Comparison of ENCODE assay signal across 17 cellular contexts in the genomic region with DNA sequence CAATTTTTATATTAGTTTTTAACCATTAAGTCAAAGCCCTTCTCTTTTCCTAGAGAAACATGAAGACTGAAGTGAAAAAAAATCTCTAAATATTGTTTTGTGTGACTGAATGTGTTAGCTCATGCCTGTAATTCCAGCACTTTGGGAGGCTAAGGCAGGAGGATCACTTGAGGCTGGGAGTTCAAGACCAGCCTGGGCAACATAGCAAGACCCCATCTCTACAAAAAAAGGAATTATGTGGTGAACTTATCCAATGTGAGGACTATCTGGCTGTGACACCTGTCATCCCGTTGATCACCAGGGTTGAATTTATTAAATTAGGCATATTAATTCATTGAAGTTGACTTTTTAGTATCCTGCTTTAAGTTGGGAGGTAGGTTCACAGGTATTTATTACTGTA. TPM values are rescaled to one million over a fixed set of nuclear protein-coding genes. Genes with fewer than 3 reads are reported as not detected.
DNase-seq lines count a peak whose midpoint lies in the region; ATAC-seq and TF ChIP-seq lines count a peak whose summit lies in the region.
"Had no signal": no experiment of that assay in that cellular context is flagged by ENCODE, and none has a peak within 500 bp of the region (broad histone marks: within the 10 kb centered on the region; RNA-seq: fewer than 3 reads in every experiment).

No MANE protein-coding gene starts in this region.

- peak overlapping the region in 1 of 3 donors; percentile 36 for H3K27ac Mint-ChIP-seq in CD4-positive, CD25-positive, alpha-beta regulatory T cell
- H3K27ac Mint-ChIP-seq in WTC11, result no peak overlapping the region
- H3K27ac Mint-ChIP-seq in osteocyte (ENCODE audit: unreplicated experiment), result peak overlapping the region; percentile 81
- H3K27ac Mint-ChIP-seq: GM23338 had no signal

- no peaks in the 10 kb centered on the region for H3K27me3 Mint-ChIP-seq in CD4-positive, CD25-positive, alpha-beta regulatory T cell
- H3K27me3 Mint-ChIP-seq in WTC11 (ENCODE audit: low read depth) (no peaks in the 10 kb centered on the region), osteocyte (ENCODE audit: unreplicated experiment) (no peaks in the 10 kb centered on the region)
- H3K27me3 Mint-ChIP-seq: CD4-positive, alpha-beta memory T cell; IgD-negative memory B cell had no signal

- H3K4me1 Mint-ChIP-seq in CD4-positive, CD25-positive, alpha-beta regulatory T cell, result peaks cover 20 to 63% (median 37%) of the 10 kb centered on the region in 4 donors
- H3K4me1 Mint-ChIP-seq in WTC11 (no peaks in the 10 kb centered on the region), osteocyte (ENCODE audit: unreplicated experiment) (peaks cover 38% of the 10 kb centered on the region)
- H3K4me1 Mint-ChIP-seq: GM23338 had no signal

- no peak overlapping the region for H3K4me3 Mint-ChIP-seq in CD4-positive, CD25-positive, alpha-beta regulatory T cell
- H3K4me3 Mint-ChIP-seq in WTC11 (no peak overlapping the region), osteocyte (ENCODE audit: unreplicated experiment) (no peak overlapping the region)
- H3K4me3 Mint-ChIP-seq: CD4-positive, alpha-beta memory T cell; GM23338; IgD-negative memory B cell had no signal

- H3K27me3 ChIP-seq in CD4-positive, CD25-positive, alpha-beta regulatory T cell (ENCODE audit: control insufficient read depth, insufficient read depth, low read length), result no peaks in the 10 kb centered on the region

- CTCF ChIA-PET in HEK293 (lab: Yijun Ruan, JAX), result interaction anchor here (1.1 to 4.2 kb wide), 4 partner anchors 10 to 380 kb away, joined by 4 to 22 read pairs (median 8); no protein-coding TSS in a partner anchor
- CTCF ChIA-PET in WTC11 (lab: Charles Lee), result interaction anchor here (0.6 to 0.8 kb wide), 2 partner anchors 11 to 29 kb away, joined by 3 to 6 read pairs; no protein-coding TSS in a partner anchor

- H3K27ac ChIP-seq in CD4-positive, CD25-positive, alpha-beta regulatory T cell (ENCODE audit: insufficient read depth, low read length, poor library complexity, severe bottlenecking), result peak overlapping the region; percentile 18
- no peak overlapping the region for H3K27ac ChIP-seq in HEK293 (ENCODE audit: extremely low read depth, low read depth, low read length)
- H3K27ac ChIP-seq: C4-2B had no signal

- TF ChIP-seq CTCF in HEK293 (tag by site-specific recombination; IDR thresholded peaks at IDR 0.05) (no peak), WTC11 (IDR thresholded peaks at IDR 0.05) (no peak), osteocyte (IDR thresholded peaks at IDR 0.05) (no peak)

- H3K4me3 ChIP-seq in CD4-positive, CD25-positive, alpha-beta regulatory T cell (ENCODE audit: low read depth, low read length), result no peak overlapping the region
- no peak overlapping the region for H3K4me3 ChIP-seq in HEK293 (ENCODE audit: low read depth, low read length)
- H3K4me3 ChIP-seq: GM23338 had no signal

- peaks cover 19% of the 10 kb centered on the region for H3K4me1 ChIP-seq in CD4-positive, CD25-positive, alpha-beta regulatory T cell (ENCODE audit: control insufficient read depth, insufficient read depth, low read length, poor library complexity, severe bottlenecking)
- no peaks in the 10 kb centered on the region for H3K4me1 ChIP-seq in HEK293 (ENCODE audit: control insufficient read depth, insufficient read depth, low read length)

- H3K36me3 ChIP-seq in CD4-positive, CD25-positive, alpha-beta regulatory T cell (ENCODE audit: control insufficient read depth, insufficient read depth, low read length), result peaks cover 31% of the 10 kb centered on the region
- peaks cover 56 to 84% of the 10 kb centered on the region in 2 experiments for H3K36me3 ChIP-seq in HEK293 (ENCODE audit: control insufficient read depth in 2 of 2, insufficient read depth in 1 of 2, low read length in 2 of 2)

- no peak for DNase-seq in CD4-positive, CD25-positive, alpha-beta regulatory T cell
- DNase-seq in WTC11 (ENCODE audit: low spot score) (no peak), osteocyte (ENCODE audit: extremely low spot score, unreplicated experiment) (no peak), iPS-NIHi11 (ENCODE audit: low spot score) (no peak)
- DNase-seq: AML-193; CD4-positive, alpha-beta memory T cell; DMS79 treated with DMSO at 0.1 percent for 48 hours; GF-D8; H7; KG1 had no signal

- H3K36me3 Mint-ChIP-seq in CD4-positive, CD25-positive, alpha-beta regulatory T cell, result peaks cover 25% of the 10 kb centered on the region
- peaks cover 72% of the 10 kb centered on the region for H3K36me3 Mint-ChIP-seq in WTC11
- peaks cover 20% of the 10 kb centered on the region for H3K36me3 Mint-ChIP-seq in osteocyte (ENCODE audit: unreplicated experiment)

- ATAC-seq in CD4-positive, CD25-positive, alpha-beta regulatory T cell (ENCODE audit: low read depth in 2 of 2), result no peak
- ATAC-seq in WTC11, result no peak
- ATAC-seq in HG03095 (IDR thresholded peaks at IDR 0.05; ENCODE audit: unreplicated experiment), result no peak
- no peak for ATAC-seq in HG02610 (IDR thresholded peaks at IDR 0.05; ENCODE audit: unreplicated experiment)
- ATAC-seq: GM23338, HCT116 had no signal

- H3K9me3 ChIP-seq in CD4-positive, CD25-positive, alpha-beta regulatory T cell (ENCODE audit: control insufficient read depth in 2 of 2, low read length in 2 of 2), result no peaks in the 10 kb centered on the region
- no peaks in the 10 kb centered on the region for H3K9me3 ChIP-seq in HEK293 (ENCODE audit: control insufficient read depth, insufficient read depth, low read depth, low read length)

- H3K9me3 Mint-ChIP-seq in CD4-positive, CD25-positive, alpha-beta regulatory T cell, result no peaks in the 10 kb centered on the region
- H3K9me3 Mint-ChIP-seq in WTC11 (no peaks in the 10 kb centered on the region), osteocyte (ENCODE audit: unreplicated experiment) (no peaks in the 10 kb centered on the region)
- H3K9me3 Mint-ChIP-seq: CD4-positive, alpha-beta memory T cell; GM23338; IgD-negative memory B cell had no signal

- POLR2A ChIA-PET in HEK293 (lab: Yijun Ruan, JAX) (no interaction called here), WTC11 (lab: Charles Lee) (interaction anchor here (1.4 kb wide), 1 partner anchor 37 kb away, joined by 4 read pairs; a partner anchor contains a TSS)

TF ChIP-seq in HEK293, 187 proteins besides CTCF, POLR2A, EP300 and RAD21:
- TF ChIP-seq ZNF121 (tag by site-specific recombination; IDR thresholded peaks at IDR 0.05) (peak; percentile 97), ZSCAN23 (tag by site-specific recombination; IDR thresholded peaks at IDR 0.05) (no peak), KLF7 (tag by site-specific recombination; IDR thresholded peaks at IDR 0.05; ENCODE audit: borderline replicate concordance) (no peak), ZNF416 (tag by site-specific recombination; IDR thresholded peaks at IDR 0.05) (no peak), ZNF292 (tag by site-specific recombination; IDR thresholded peaks at IDR 0.05; ENCODE audit: borderline replicate concordance, low read depth) (no peak)

TF ChIP-seq in WTC11, 78 proteins besides CTCF, POLR2A, EP300 and RAD21 (continues in another document):
- TF ChIP-seq NR3C1 (CRISPR knock-in tag; conservative IDR thresholded peaks at IDR 0.05; ENCODE audit: low read depth), result no peak
- TF ChIP-seq GRHL2 (CRISPR knock-in tag; IDR thresholded peaks at IDR 0.05; ENCODE audit: insufficient replicate concordance, severe bottlenecking), result no peak
- TF ChIP-seq, protein P1, sequence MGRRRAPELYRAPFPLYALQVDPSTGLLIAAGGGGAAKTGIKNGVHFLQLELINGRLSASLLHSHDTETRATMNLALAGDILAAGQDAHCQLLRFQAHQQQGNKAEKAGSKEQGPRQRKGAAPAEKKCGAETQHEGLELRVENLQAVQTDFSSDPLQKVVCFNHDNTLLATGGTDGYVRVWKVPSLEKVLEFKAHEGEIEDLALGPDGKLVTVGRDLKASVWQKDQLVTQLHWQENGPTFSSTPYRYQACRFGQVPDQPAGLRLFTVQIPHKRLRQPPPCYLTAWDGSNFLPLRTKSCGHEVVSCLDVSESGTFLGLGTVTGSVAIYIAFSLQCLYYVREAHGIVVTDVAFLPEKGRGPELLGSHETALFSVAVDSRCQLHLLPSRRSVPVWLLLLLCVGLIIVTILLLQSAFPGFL (CRISPR knock-in tag; IDR thresholded peaks at IDR 0.05; ENCODE audit: borderline replicate concordance), result no peak
- no peak for TF ChIP-seq ZNF219 (CRISPR knock-in tag; IDR thresholded peaks at IDR 0.05; ENCODE audit: borderline replicate concordance)
- TF ChIP-seq ZNF121 (CRISPR knock-in tag; IDR thresholded peaks at IDR 0.05), result peak; percentile 97
- TF ChIP-seq, protein P2, sequence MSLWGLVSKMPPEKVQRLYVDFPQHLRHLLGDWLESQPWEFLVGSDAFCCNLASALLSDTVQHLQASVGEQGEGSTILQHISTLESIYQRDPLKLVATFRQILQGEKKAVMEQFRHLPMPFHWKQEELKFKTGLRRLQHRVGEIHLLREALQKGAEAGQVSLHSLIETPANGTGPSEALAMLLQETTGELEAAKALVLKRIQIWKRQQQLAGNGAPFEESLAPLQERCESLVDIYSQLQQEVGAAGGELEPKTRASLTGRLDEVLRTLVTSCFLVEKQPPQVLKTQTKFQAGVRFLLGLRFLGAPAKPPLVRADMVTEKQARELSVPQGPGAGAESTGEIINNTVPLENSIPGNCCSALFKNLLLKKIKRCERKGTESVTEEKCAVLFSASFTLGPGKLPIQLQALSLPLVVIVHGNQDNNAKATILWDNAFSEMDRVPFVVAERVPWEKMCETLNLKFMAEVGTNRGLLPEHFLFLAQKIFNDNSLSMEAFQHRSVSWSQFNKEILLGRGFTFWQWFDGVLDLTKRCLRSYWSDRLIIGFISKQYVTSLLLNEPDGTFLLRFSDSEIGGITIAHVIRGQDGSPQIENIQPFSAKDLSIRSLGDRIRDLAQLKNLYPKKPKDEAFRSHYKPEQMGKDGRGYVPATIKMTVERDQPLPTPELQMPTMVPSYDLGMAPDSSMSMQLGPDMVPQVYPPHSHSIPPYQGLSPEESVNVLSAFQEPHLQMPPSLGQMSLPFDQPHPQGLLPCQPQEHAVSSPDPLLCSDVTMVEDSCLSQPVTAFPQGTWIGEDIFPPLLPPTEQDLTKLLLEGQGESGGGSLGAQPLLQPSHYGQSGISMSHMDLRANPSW (CRISPR knock-in tag; conservative IDR thresholded peaks at IDR 0.05; ENCODE audit: low read depth), result no peak
- TF ChIP-seq ZNF423 (CRISPR knock-in tag; IDR thresholded peaks at IDR 0.05), result no peak
- TF ChIP-seq CREM (CRISPR knock-in tag; IDR thresholded peaks at IDR 0.05), result no peak

RNA-seq across cellular contexts. Expression of a gene that starts 13.0 kb away (rescaled TPM):
- total RNA-seq in CD4-positive, CD25-positive, alpha-beta regulatory T cell, result 153 TPM
- 10 to 100 TPM; 48.4 to 96.9 (median 53.7) TPM for polyA plus RNA-seq in CD4-positive, CD25-positive, alpha-beta regulatory T cell
- 115 to 144 TPM (median 125 TPM) in 3 replicates for total RNA-seq in WTC11 (2021)
- total RNA-seq in osteocyte, result 59.2 and 68.8 TPM in 2 replicates

RNA-seq across cellular contexts. Expression of a gene that starts 13.5 kb away (rescaled TPM):
- 35.7 TPM for total RNA-seq in CD4-positive, CD25-positive, alpha-beta regulatory T cell
- polyA plus RNA-seq in CD4-positive, CD25-positive, alpha-beta regulatory T cell, result 1 to 10 TPM; 3.0 to 8.0 (median 6.2) TPM
- total RNA-seq in WTC11 (2021) (26.9 to 29.5 TPM (median 28.0 TPM) in 3 replicates), osteocyte (42.8 and 43.3 TPM in 2 replicates)

RNA-seq across cellular contexts. Expression of a gene that starts 37.1 kb away (rescaled TPM):
- 34.0 TPM for total RNA-seq in CD4-positive, CD25-positive, alpha-beta regulatory T cell
- polyA plus RNA-seq in CD4-positive, CD25-positive, alpha-beta regulatory T cell, result 10 to 100 TPM; 50.5 to 67.9 (median 55.5) TPM
- total RNA-seq in WTC11 (2021) (32.4 to 38.5 TPM (median 36.8 TPM) in 3 replicates), osteocyte (36.0 and 40.3 TPM in 2 replicates)
